Comparison of ENCODE assay signal across 27 cellular contexts in genomic region chr15:68259883-68260282, GRCh38. TPM values are rescaled to one million over a fixed set of nuclear protein-coding genes. Genes with fewer than 3 reads are reported as not detected.
DNase-seq lines count a peak whose midpoint lies in the region; ATAC-seq, FAIRE-seq and TF ChIP-seq lines count a peak whose summit lies in the region.
"Had no signal": no experiment of that assay in that cellular context is flagged by ENCODE, and none has a peak within 500 bp of the region (broad histone marks: within the 10 kb centered on the region; RNA-seq: fewer than 3 reads in every experiment).

No MANE protein-coding gene starts in this region.

- intact Hi-C loops in mucosa of descending colon (cut with DNase I, micrococcal nuclease) = no loop called here

- DNase-seq in NCI-H1417 (lab: John Stamatoyannopoulos, UW) = peak; percentile 6 to 72 (median 10)
- no peak for DNase-seq in NCI-H1417 treated with DMSO at 0.1 percent for 48 hours (lab: John Stamatoyannopoulos, UW)
- no peak for DNase-seq in HTR-8/SVneo (ENCODE audit: insufficient read length, low spot score)
- DNase-seq in NCI-H69 (lab: John Stamatoyannopoulos, UW) = peak; percentile 8
- DNase-seq in left kidney (ENCODE audit: low read depth, low spot score) = peak; percentile 21
- no peak for DNase-seq in activated naive CD4-positive, alpha-beta T cell treated with anti-CD3 and anti-CD28 coated beads, Interleukin-2, amount 50 U/mL, for 16 hours
- no peak for DNase-seq in mucosa of descending colon
- DNase-seq: activated CD4-positive, alpha-beta T cell treated with anti-CD3 and anti-CD28 coated beads, Interleukin-2, amount 50 U/mL, for 1 hour; activated CD8-positive, alpha-beta memory T cell treated with anti-CD3 and anti-CD28 coated beads, Interleukin-2, amount 10 ng/mL, durations not matched to agents 7 days and 5 days; activated naive CD4-positive, alpha-beta T cell treated with anti-CD3 and anti-CD28 coated beads for 36 hours; amniotic stem cell; Caco-2; Karpas-422; kidney glomerular epithelial cell; mesenchymal stem cell; NCI-H1930; PC-3; SIG-M5; stimulated activated CD8-positive, alpha-beta memory T cell treated with anti-CD3 and anti-CD28 coated beads, Interleukin-4, amount 100 ng/mL, for 48 hours; SW 1271; T1000 had no signal

- FAIRE-seq in HTR-8/SVneo (lab: Jason Lieb, UNC) = peak; percentile 89
- FAIRE-seq: bronchial epithelial cell had no signal

- H3K4me1 ChIP-seq in mucosa of descending colon (ENCODE audit: low read depth) = peaks cover 3% of the 10 kb centered on the region
- H3K4me1 ChIP-seq: Caco-2, prostate gland had no signal

- H3K9me3 ChIP-seq in mucosa of descending colon = no peaks in the 10 kb centered on the region
- H3K9me3 ChIP-seq: Caco-2, prostate gland had no signal

- no peak for TF ChIP-seq CTCF in mucosa of descending colon (IDR thresholded peaks at IDR 0.05)

- H3K36me3 ChIP-seq in mucosa of descending colon (ENCODE audit: low read depth) = no peaks in the 10 kb centered on the region
- H3K36me3 ChIP-seq: prostate gland had no signal

- H3K4me3 ChIP-seq in mucosa of descending colon = no peak overlapping the region
- H3K4me3 ChIP-seq: coronary artery, prostate gland had no signal

- no peak for ATAC-seq in GM21737 (IDR thresholded peaks at IDR 0.05; ENCODE audit: unreplicated experiment)
- ATAC-seq in mucosa of descending colon = no peak
- ATAC-seq: activated CD8-positive, alpha-beta memory T cell treated with anti-CD3 and anti-CD28 coated beads, Interleukin-2, amount 10 ng/mL, durations not matched to agents 7 days and 5 days; HCT116; PC-3; WTC11 had no signal

RNA-seq across cellular contexts. Expression of gene FEM1B, which starts 17.7 kb away (rescaled TPM):
- 10 to 100 TPM; 50.4 to 65.3 (median 65.3) TPM for total RNA-seq in mucosa of descending colon

RNA-seq across cellular contexts. Expression of gene CLN6, which starts 30.4 kb away (rescaled TPM):
- 10 to 100 TPM; 20.1 to 39.2 (median 31.0) TPM for total RNA-seq in mucosa of descending colon

RNA-seq across cellular contexts. Expression of gene CALML4, which starts 54.8 kb away (rescaled TPM):
- total RNA-seq in mucosa of descending colon = 100 to 1,000 TPM in 1 of 3 donors, 10 to 100 TPM in 2; 50.8 to 122 (median 98.1) TPM

Comparison
In these comparisons a context has a peak if more than half of its experiments do, and no peak if none do; other contexts are left out.
1. DNase-seq: peak in NCI-H1417 (3 of 3), NCI-H69 (single experiment) and left kidney (single experiment); none in NCI-H1417 treated with DMSO at 0.1 percent for 48 hours (single experiment), HTR-8/SVneo (single experiment), activated naive CD4-positive, alpha-beta T cell treated with anti-CD3 and anti-CD28 coated beads, Interleukin-2, amount 50 U/mL, for 16 hours (single experiment) and mucosa of descending colon (0 of 3).